In genomic region chr12:108815875-108816594, GRCh38 we compare ENCODE assay signal across 10 cellular contexts. TPM values are rescaled to one million over a fixed set of nuclear protein-coding genes. Genes with fewer than 3 reads are reported as not detected.
DNase-seq lines count a peak whose midpoint lies in the region; ATAC-seq and TF ChIP-seq lines count a peak whose summit lies in the region.
"Had no signal": no experiment of that assay in that cellular context is flagged by ENCODE, and none has a peak within 500 bp of the region (broad histone marks: within the 10 kb centered on the region; RNA-seq: fewer than 3 reads in every experiment).

No MANE protein-coding gene starts in this region.

- H3K4ac ChIP-seq in trophoblast cell (ENCODE audit: low read depth, low read length) = no peak overlapping the region
- H3K4ac ChIP-seq in mesendoderm (ENCODE audit: low read depth, low read length) = no peak overlapping the region

- H3K9ac ChIP-seq in trophoblast cell (ENCODE audit: low read length) (no peak overlapping the region), mesendoderm (ENCODE audit: low read length) (no peak overlapping the region)

- POLR2A ChIA-PET in activated CD4-positive, alpha-beta memory T cell treated with anti-CD3 and anti-CD28 coated beads, Interleukin-2, amount 10 ng/mL, durations not matched to agents 7 days and 5 days (lab: Charles Lee) = no interaction called here

- H2AK5ac ChIP-seq in trophoblast cell (ENCODE audit: low read length) (peak overlapping the region; percentile 18), mesendoderm (ENCODE audit: low read length) (no peak overlapping the region)

- no peak overlapping the region for H4K5ac ChIP-seq in mesendoderm (ENCODE audit: low read length)

- intact Hi-C loops in esophagus muscularis mucosa (cut with DNase I) = no loop called here

- no peak overlapping the region for H3K14ac ChIP-seq in trophoblast cell (ENCODE audit: low read length)

- H3K27me3 Mint-ChIP-seq in activated CD4-positive, alpha-beta memory T cell treated with anti-CD3 and anti-CD28 coated beads, Interleukin-2, amount 10 ng/mL, durations not matched to agents 7 days and 5 days = no peaks in the 10 kb centered on the region

- peaks cover 6 to 87% (median 70%) of the 10 kb centered on the region in 4 donors for H3K36me3 ChIP-seq in esophagus muscularis mucosa
- peaks cover 59 to 71% of the 10 kb centered on the region in 2 experiments for H3K36me3 ChIP-seq in trophoblast cell (ENCODE audit: control insufficient read depth in 1 of 2, insufficient read depth in 2 of 2, low read length in 2 of 2)
- H3K36me3 ChIP-seq in mesendoderm (ENCODE audit: control insufficient read depth, insufficient read depth, low read length) = peaks cover 3% of the 10 kb centered on the region

- H3K4me3 ChIP-seq in esophagus muscularis mucosa = no peak overlapping the region
- H3K4me3 ChIP-seq in trophoblast cell (ENCODE audit: low read depth, low read length) = no peak overlapping the region
- H3K4me3 ChIP-seq in mesendoderm (ENCODE audit: low read length) = no peak overlapping the region
- H3K4me3 ChIP-seq: PC-9 had no signal

- in situ Hi-C loops in Caki2 (cut with HindIII; ENCODE audit: low pct_unique_long_range_greater_than_20kb, low sequenced_read_pairs) = no loop called here

- H3K27ac Mint-ChIP-seq in activated CD4-positive, alpha-beta memory T cell treated with anti-CD3 and anti-CD28 coated beads, Interleukin-2, amount 10 ng/mL, durations not matched to agents 7 days and 5 days = peak overlapping the region; percentile 33

- CTCF ChIA-PET in activated CD4-positive, alpha-beta memory T cell treated with anti-CD3 and anti-CD28 coated beads, Interleukin-2, amount 10 ng/mL, durations not matched to agents 7 days and 5 days (lab: Charles Lee) = no interaction called here

- no peak overlapping the region for H4K91ac ChIP-seq in trophoblast cell (ENCODE audit: low read depth, low read length)

- H3K27ac ChIP-seq in esophagus muscularis mucosa (replicated peaks in 1 of 4) (peak overlapping the region; percentile 33 to 54 (median 46)), trophoblast cell (ENCODE audit: low read depth, low read length) (no peak overlapping the region), mesendoderm (ENCODE audit: low read depth, low read length) (no peak overlapping the region)
- H3K27ac ChIP-seq: PC-9 had no signal

- peak; percentile 31 for DNase-seq in Caki2 (ENCODE audit: low read depth)
- no peak for DNase-seq in activated CD4-positive, alpha-beta memory T cell treated with anti-CD3 and anti-CD28 coated beads, Interleukin-2, amount 10 ng/mL, durations not matched to agents 7 days and 5 days
- no peak for DNase-seq in esophagus muscularis mucosa (ENCODE audit: extremely low spot score)
- no peak for DNase-seq in trophoblast cell
- no peak for DNase-seq in retina
- DNase-seq in mesendoderm = no peak
- DNase-seq in NCI-H1694 (lab: John Stamatoyannopoulos, UW) = no peak
- DNase-seq: activated gamma-delta T cell, PC-9 had no signal

- H3K23ac ChIP-seq in trophoblast cell (ENCODE audit: low read length) (no peak overlapping the region), mesendoderm (ENCODE audit: low read length) (no peak overlapping the region)

- no peak for TF ChIP-seq CTCF in esophagus muscularis mucosa (IDR thresholded peaks at IDR 0.05)

- H3K4me2 ChIP-seq in trophoblast cell (ENCODE audit: low read length) = no peak overlapping the region
- no peak overlapping the region for H3K4me2 ChIP-seq in mesendoderm (ENCODE audit: low read length)
- H3K4me2 ChIP-seq: PC-9 had no signal

- H3K27me3 ChIP-seq in esophagus muscularis mucosa = no peaks in the 10 kb centered on the region
- no peaks in the 10 kb centered on the region for H3K27me3 ChIP-seq in trophoblast cell (ENCODE audit: insufficient read depth, low read length)
- H3K27me3 ChIP-seq in mesendoderm (ENCODE audit: insufficient read depth, low read length, poor library complexity) = no peaks in the 10 kb centered on the region

- peaks cover 12% of the 10 kb centered on the region for H3K4me1 Mint-ChIP-seq in activated CD4-positive, alpha-beta memory T cell treated with anti-CD3 and anti-CD28 coated beads, Interleukin-2, amount 10 ng/mL, durations not matched to agents 7 days and 5 days

- peaks cover 2% of the 10 kb centered on the region for H3K79me2 ChIP-seq in trophoblast cell (ENCODE audit: control insufficient read depth, insufficient read depth, low read length, poor library complexity)
- H3K79me2 ChIP-seq in mesendoderm (ENCODE audit: control insufficient read depth, insufficient read depth, low read length) = no peaks in the 10 kb centered on the region

- H2BK120ac ChIP-seq in trophoblast cell (ENCODE audit: insufficient read depth, low read length, poor library complexity) (no peak overlapping the region), mesendoderm (ENCODE audit: low read depth, low read length) (no peak overlapping the region)

- H2BK12ac ChIP-seq in trophoblast cell (ENCODE audit: low read length) = no peak overlapping the region

- ATAC-seq in HG02759 (IDR thresholded peaks at IDR 0.05; ENCODE audit: unreplicated experiment) = no peak

- H3K79me1 ChIP-seq in trophoblast cell (ENCODE audit: low read length) (no peaks in the 10 kb centered on the region), mesendoderm (ENCODE audit: low read length) (peaks cover 1% of the 10 kb centered on the region)

- peak overlapping the region; percentile 19 for H4K12ac ChIP-seq in trophoblast cell (ENCODE audit: low read depth, low read length)

- H2BK15ac ChIP-seq in mesendoderm (replicated peaks; ENCODE audit: low read depth) = no peak overlapping the region

- H2BK5ac ChIP-seq in trophoblast cell (ENCODE audit: low read depth, low read length, poor library complexity) (no peak overlapping the region), mesendoderm (ENCODE audit: low read length) (no peak overlapping the region)

- H2AFZ ChIP-seq in trophoblast cell (ENCODE audit: insufficient read depth, low read length, poor library complexity) = no peak overlapping the region
- H2AFZ ChIP-seq: PC-9 had no signal

- TF ChIP-seq EP300 in esophagus muscularis mucosa (IDR thresholded peaks at IDR 0.05) = no peak

- no peaks in the 10 kb centered on the region for H3K9me3 Mint-ChIP-seq in activated CD4-positive, alpha-beta memory T cell treated with anti-CD3 and anti-CD28 coated beads, Interleukin-2, amount 10 ng/mL, durations not matched to agents 7 days and 5 days

- H3K36me3 Mint-ChIP-seq in activated CD4-positive, alpha-beta memory T cell treated with anti-CD3 and anti-CD28 coated beads, Interleukin-2, amount 10 ng/mL, durations not matched to agents 7 days and 5 days (ENCODE audit: low read depth) = peaks cover 46% of the 10 kb centered on the region

- no peak for TF ChIP-seq POLR2A in esophagus muscularis mucosa (IDR thresholded peaks at IDR 0.05; ENCODE audit: low read depth)

- peaks cover 40 to 76% (median 63%) of the 10 kb centered on the region in 4 donors for H3K4me1 ChIP-seq in esophagus muscularis mucosa
- H3K4me1 ChIP-seq in trophoblast cell (ENCODE audit: control insufficient read depth in 1 of 2, insufficient read depth in 2 of 2, low read length in 2 of 2) = peaks cover 8 to 9% of the 10 kb centered on the region in 2 experiments
- no peaks in the 10 kb centered on the region for H3K4me1 ChIP-seq in mesendoderm (ENCODE audit: control insufficient read depth, low read depth, low read length)

- H3K18ac ChIP-seq in trophoblast cell (ENCODE audit: low read length) (peak overlapping the region; percentile 17), mesendoderm (ENCODE audit: low read length) (no peak overlapping the region)

- no peak overlapping the region for H3K4me3 Mint-ChIP-seq in activated CD4-positive, alpha-beta memory T cell treated with anti-CD3 and anti-CD28 coated beads, Interleukin-2, amount 10 ng/mL, durations not matched to agents 7 days and 5 days

- H3K56ac ChIP-seq in mesendoderm (ENCODE audit: low read length) = no peak overlapping the region

- H3K9me3 ChIP-seq in esophagus muscularis mucosa = no peaks in the 10 kb centered on the region
- H3K9me3 ChIP-seq in trophoblast cell (ENCODE audit: insufficient read depth, low read depth, low read length) = no peaks in the 10 kb centered on the region

- H4K8ac ChIP-seq in trophoblast cell (ENCODE audit: low read depth, low read length) = no peak overlapping the region
- no peak overlapping the region for H4K8ac ChIP-seq in mesendoderm (ENCODE audit: low read depth, low read length)

- WGBS in esophagus muscularis mucosa = 89% methylated on average over 10 of the region's 10 CpGs
- no CpG with 5 or more reads among the region's 10 CpGs for WGBS in trophoblast cell (ENCODE audit: extremely low coverage, insufficient coverage, insufficient read length)
- no CpG with 5 or more reads among the region's 10 CpGs for WGBS in mesendoderm (ENCODE audit: extremely low coverage, insufficient coverage, low lambda C conversion rate)

RNA-seq across cellular contexts. Expression of gene SSH1, which starts 41.3 kb away (rescaled TPM):
- total RNA-seq in Caki2 (2014; rRNA removed; shearing (Covaris generic); ENCODE audit: low replicate concordance) = 6.6 and 8.7 TPM in 2 replicates
- 10 to 100 TPM; 56.7 to 57.4 TPM for total RNA-seq in activated CD4-positive, alpha-beta memory T cell treated with anti-CD3 and anti-CD28 coated beads, Interleukin-2, amount 10 ng/mL, durations not matched to agents 7 days and 5 days
- 10 to 100 TPM; 14.1 to 40.9 (median 28.7) TPM for total RNA-seq in esophagus muscularis mucosa
- polyA plus RNA-seq in trophoblast cell (2013) = 28.2 and 30.2 TPM in 2 replicates
- 7.0 TPM for polyA plus RNA-seq in mesendoderm (2013, experiment 1 of 2)
- 7.5 TPM for polyA plus RNA-seq in mesendoderm (2013, experiment 2 of 2)

Comparison
In these comparisons a context has a peak if more than half of its experiments do, and no peak if none do; other contexts are left out.
1. H3K27ac ChIP-seq: peak in esophagus muscularis mucosa (4 of 4); none in trophoblast cell (single experiment) and mesendoderm (single experiment).